ENCODE assay signal across 16 cellular contexts in the genomic region with DNA sequence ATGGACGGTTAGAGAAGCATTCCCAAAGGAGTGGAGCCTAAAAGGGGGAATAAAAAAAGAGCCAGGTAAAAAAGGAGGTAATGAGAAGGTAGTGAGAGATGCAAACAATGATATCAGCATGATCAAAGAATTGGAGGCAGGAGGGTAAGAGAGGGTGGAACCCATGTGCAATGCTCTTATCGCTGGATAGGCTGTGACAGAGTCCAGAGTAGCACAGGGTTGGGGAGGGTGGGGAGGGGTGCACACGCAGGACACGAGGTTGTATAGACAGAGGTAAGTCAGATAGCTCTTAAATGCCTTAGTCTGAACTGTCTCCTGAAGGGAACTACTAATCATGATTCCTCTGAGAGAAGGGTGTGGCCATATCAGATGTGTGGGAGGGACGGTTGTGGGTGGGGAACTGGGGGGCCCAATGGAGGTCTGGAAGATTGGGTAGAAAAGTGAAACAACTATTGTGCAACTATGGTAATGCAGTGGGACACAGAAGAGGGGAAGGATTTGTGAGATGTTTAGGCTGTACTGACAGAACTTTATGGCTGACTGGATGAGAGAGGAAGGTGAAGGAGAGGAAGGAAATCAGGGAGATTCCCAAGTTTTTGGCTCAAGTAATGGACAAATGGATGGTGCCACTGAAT.
"Had no signal": no experiment of that assay in that cellular context is flagged by ENCODE, and none has a peak within 500 bp of the region (broad histone marks: within the 10 kb centered on the region; RNA-seq: fewer than 3 reads in every experiment).

No MANE protein-coding gene starts in this region.

- H2AFZ ChIP-seq: parathyroid adenoma had no signal

- H3K4me3 ChIP-seq: body of pancreas had no signal

- H3K9ac ChIP-seq: parathyroid adenoma had no signal

- DNase-seq: activated B cell treated with CpG ODN at 0.5 μM for 24 hours; activated CD4-positive, alpha-beta T cell treated with anti-CD3 and anti-CD28 coated beads, Interleukin-2, amount 10 ng/mL, durations not matched to agents 7 days and 5 days; activated CD8-positive, alpha-beta memory T cell treated with anti-CD3 and anti-CD28 coated beads for 24 hours; activated CD8-positive, alpha-beta memory T cell treated with anti-CD3 and anti-CD28 coated beads, Interleukin-2, amount 50 U/mL, for 48 hours; activated gamma-delta T cell treated with Interleukin-2 at 50 U/mL for 16 hours; activated naive CD8-positive, alpha-beta T cell treated with anti-CD3 and anti-CD28 coated beads for 36 hours; body of pancreas; effector memory CD8-positive, alpha-beta T cell; natural killer cell; stimulated activated CD4-positive, alpha-beta T cell treated with anti-CD3 and anti-CD28 coated beads, Interleukin-4, amount 100 ng/mL, for 4 hours; stimulated activated naive CD8-positive, alpha-beta T cell treated with anti-CD3 and anti-CD28 coated beads, Interleukin-15, amount 100 ng/mL, for 72 hours; T-cell had no signal

- H3K4me3 Mint-ChIP-seq: activated B cell treated with CpG ODN at 0.5 μM for 24 hours; activated CD4-positive, alpha-beta T cell treated with anti-CD3 and anti-CD28 coated beads, Interleukin-2, amount 10 ng/mL, durations not matched to agents 7 days and 5 days; activated naive CD8-positive, alpha-beta T cell treated with anti-CD3 and anti-CD28 coated beads for 36 hours; effector memory CD8-positive, alpha-beta T cell; natural killer cell; stimulated activated naive CD8-positive, alpha-beta T cell treated with anti-CD3 and anti-CD28 coated beads, Interleukin-15, amount 100 ng/mL, for 72 hours; T-cell; type B pancreatic cell had no signal

- ATAC-seq: body of pancreas; effector memory CD8-positive, alpha-beta T cell; natural killer cell; sciatic nerve; SK-N-SH treated with all-trans-retinoic acid at 6 μM for 48 hours; stimulated activated naive CD8-positive, alpha-beta T cell treated with anti-CD3 and anti-CD28 coated beads, Interleukin-15, amount 100 ng/mL, for 72 hours; T-cell had no signal

- H3K36me3 Mint-ChIP-seq: natural killer cell had no signal

- H3K9me3 Mint-ChIP-seq: activated B cell treated with CpG ODN at 0.5 μM for 24 hours; activated CD4-positive, alpha-beta T cell treated with anti-CD3 and anti-CD28 coated beads, Interleukin-2, amount 10 ng/mL, durations not matched to agents 7 days and 5 days; activated naive CD8-positive, alpha-beta T cell treated with anti-CD3 and anti-CD28 coated beads for 36 hours; effector memory CD8-positive, alpha-beta T cell; stimulated activated naive CD8-positive, alpha-beta T cell treated with anti-CD3 and anti-CD28 coated beads, Interleukin-15, amount 100 ng/mL, for 72 hours; T-cell had no signal

- H3K27me3 Mint-ChIP-seq: activated B cell treated with CpG ODN at 0.5 μM for 24 hours; activated CD4-positive, alpha-beta T cell treated with anti-CD3 and anti-CD28 coated beads, Interleukin-2, amount 10 ng/mL, durations not matched to agents 7 days and 5 days; activated naive CD8-positive, alpha-beta T cell treated with anti-CD3 and anti-CD28 coated beads for 36 hours; effector memory CD8-positive, alpha-beta T cell; stimulated activated naive CD8-positive, alpha-beta T cell treated with anti-CD3 and anti-CD28 coated beads, Interleukin-15, amount 100 ng/mL, for 72 hours; T-cell had no signal

- H3K27me3 ChIP-seq: body of pancreas had no signal

- H3K9me3 ChIP-seq: body of pancreas had no signal

- H3K4me1 ChIP-seq: body of pancreas, parathyroid adenoma had no signal

- H3K79me2 ChIP-seq: parathyroid adenoma had no signal

- H3K27ac ChIP-seq: body of pancreas, parathyroid adenoma had no signal

- H3K27ac Mint-ChIP-seq: activated B cell treated with CpG ODN at 0.5 μM for 24 hours; activated CD4-positive, alpha-beta T cell treated with anti-CD3 and anti-CD28 coated beads, Interleukin-2, amount 10 ng/mL, durations not matched to agents 7 days and 5 days; natural killer cell; T-cell; type B pancreatic cell had no signal

- H3K4me1 Mint-ChIP-seq: activated B cell treated with CpG ODN at 0.5 μM for 24 hours had no signal
